ENCODE assay signal across 8 cellular contexts in genomic region chr14:25048170-25049126, GRCh38. TPM values are rescaled to one million over a fixed set of nuclear protein-coding genes. Genes with fewer than 3 reads are reported as not detected.
A peak's percentile ranks its signal among the peaks of the same experiment; 100 is the strongest.
DNase-seq lines count a peak whose midpoint lies in the region; ATAC-seq and TF ChIP-seq lines count a peak whose summit lies in the region.

No MANE protein-coding gene starts in this region.

- H3K4me3 ChIP-seq in Caco-2 (ENCODE audit: low read depth, low read length) (peak overlapping the region; percentile 87), left ventricle myocardium inferior (peak overlapping the region; percentile 83), parathyroid adenoma (ENCODE audit: low read depth, low read length) (peak overlapping the region; percentile 66)

- no peaks in the 10 kb centered on the region for H3K79me2 ChIP-seq in parathyroid adenoma

- H3K9me3 ChIP-seq in Caco-2, result no peaks in the 10 kb centered on the region
- no peaks in the 10 kb centered on the region for H3K9me3 ChIP-seq in left ventricle myocardium inferior (replicated peaks)
- no peaks in the 10 kb centered on the region for H3K9me3 ChIP-seq in parathyroid adenoma (ENCODE audit: control insufficient read depth, low read length)

- H3K27ac ChIP-seq in left ventricle myocardium inferior (replicated peaks) (peak overlapping the region; percentile 96), parathyroid adenoma (peak overlapping the region; percentile 12)

- peak overlapping the region; percentile 68 for H2AFZ ChIP-seq in parathyroid adenoma

- intact Hi-C loops in Caco-2 (cut with micrococcal nuclease; ENCODE audit: unreplicated experiment) (no loop called here), left ventricle myocardium inferior (cut with micrococcal nuclease) (loop anchor here (10.0 kb wide), 2 partner anchors 86 to 314 kb away; no protein-coding TSS in a partner anchor)

- DNase-seq in Caco-2, result no peak
- DNase-seq in left ventricle myocardium inferior, result peak; percentile 45
- no peak for DNase-seq in NCI-H748 (lab: John Stamatoyannopoulos, UW; ENCODE audit: unreplicated experiment)
- DNase-seq in activated T-cell treated with anti-CD3 and anti-CD28 coated beads, Interleukin-2, amount 50 U/mL, for 1 hour, result no peak

- H3K4me2 ChIP-seq in parathyroid adenoma (ENCODE audit: low read length), result peak overlapping the region; percentile 90

- no peak for TF ChIP-seq CTCF in Caco-2 (IDR thresholded peaks at IDR 0.05; ENCODE audit: insufficient read depth in 1 of 2, low read depth in 1 of 2, low read length in 1 of 2, severe bottlenecking in 1 of 2, unreplicated experiment in 1 of 2)
- TF ChIP-seq CTCF in left ventricle myocardium inferior (IDR thresholded peaks at IDR 0.05; ENCODE audit: borderline replicate concordance), result no peak
- no peak for TF ChIP-seq CTCF in parathyroid adenoma (IDR thresholded peaks at IDR 0.05)

- H3K36me3 Mint-ChIP-seq in Caco-2 (ENCODE audit: insufficient read depth, unreplicated experiment), result no peaks in the 10 kb centered on the region
- H3K36me3 Mint-ChIP-seq in activated T-helper 17 cell treated with anti-CD3 and anti-CD28 coated beads, Interleukin-2, amount 50 U/mL, for 72 hours (ENCODE audit: low read depth), result no peaks in the 10 kb centered on the region

- H3K27me3 Mint-ChIP-seq in Caco-2 (ENCODE audit: insufficient read depth, unreplicated experiment), result no peaks in the 10 kb centered on the region
- H3K27me3 Mint-ChIP-seq in activated T-helper 17 cell treated with anti-CD3 and anti-CD28 coated beads, Interleukin-2, amount 50 U/mL, for 72 hours, result peaks cover 53% of the 10 kb centered on the region

- POLR2A ChIA-PET in Caco-2 (lab: Charles Lee), result no interaction called here

- H3K27ac Mint-ChIP-seq in Caco-2 (ENCODE audit: unreplicated experiment), result peak overlapping the region; percentile 39
- H3K27ac Mint-ChIP-seq in activated T-helper 17 cell treated with anti-CD3 and anti-CD28 coated beads, Interleukin-2, amount 50 U/mL, for 72 hours, result no peak overlapping the region

- H3K4me1 ChIP-seq in Caco-2 (peaks cover 10% of the 10 kb centered on the region; the same call in 1 of the 2 replicates), left ventricle myocardium inferior (peaks cover 77% of the 10 kb centered on the region), parathyroid adenoma (peaks cover 13% of the 10 kb centered on the region)

- ATAC-seq in activated T-helper 17 cell treated with anti-CD3 and anti-CD28 coated beads, Interleukin-2, amount 50 U/mL, for 72 hours (replicated peaks), result no peak
- ATAC-seq in HG02678 (IDR thresholded peaks at IDR 0.05; ENCODE audit: unreplicated experiment) (no peak), GM21825 (IDR thresholded peaks at IDR 0.05; ENCODE audit: unreplicated experiment) (no peak)

- CTCF ChIA-PET in Caco-2 (lab: Charles Lee), result interaction anchor here (1.6 kb wide), 1 partner anchor 84 kb away, joined by 6 read pairs; no protein-coding TSS in a partner anchor

- H3K4me1 Mint-ChIP-seq in Caco-2 (ENCODE audit: low read depth, unreplicated experiment), result peaks cover 14% of the 10 kb centered on the region
- H3K4me1 Mint-ChIP-seq in activated T-helper 17 cell treated with anti-CD3 and anti-CD28 coated beads, Interleukin-2, amount 50 U/mL, for 72 hours, result no peaks in the 10 kb centered on the region

- no peak overlapping the region for H3K9ac ChIP-seq in parathyroid adenoma

- no peaks in the 10 kb centered on the region for H3K9me3 Mint-ChIP-seq in Caco-2 (ENCODE audit: unreplicated experiment)
- no peaks in the 10 kb centered on the region for H3K9me3 Mint-ChIP-seq in activated T-helper 17 cell treated with anti-CD3 and anti-CD28 coated beads, Interleukin-2, amount 50 U/mL, for 72 hours

- H3K36me3 ChIP-seq in Caco-2 (ENCODE audit: control insufficient read depth, insufficient read depth, low read length) (no peaks in the 10 kb centered on the region), left ventricle myocardium inferior (no peaks in the 10 kb centered on the region), parathyroid adenoma (ENCODE audit: control insufficient read depth, insufficient read depth, low read length) (no peaks in the 10 kb centered on the region)

- peak overlapping the region; percentile 84 for H3K4me3 Mint-ChIP-seq in Caco-2 (ENCODE audit: unreplicated experiment)
- peak overlapping the region; percentile 40 for H3K4me3 Mint-ChIP-seq in activated T-helper 17 cell treated with anti-CD3 and anti-CD28 coated beads, Interleukin-2, amount 50 U/mL, for 72 hours

- BruUV-seq in Caco-2 (replicated peaks; lab: Mats Ljungman, UMichigan), result no TSS peak

- no peaks in the 10 kb centered on the region for H3K27me3 ChIP-seq in Caco-2 (replicated peaks; ENCODE audit: control insufficient read depth, insufficient read depth, low read length)
- H3K27me3 ChIP-seq in left ventricle myocardium inferior (ENCODE audit: low read depth), result no peaks in the 10 kb centered on the region
- H3K27me3 ChIP-seq in parathyroid adenoma (ENCODE audit: control insufficient read depth, insufficient read depth, low read length), result no peaks in the 10 kb centered on the region

RNA-seq across cellular contexts. Expression of gene STXBP6, which starts 1.5 kb away (rescaled TPM):
- total RNA-seq in Caco-2 (2022), result 32.2 and 35.7 TPM in 2 replicates
- total RNA-seq in activated T-helper 17 cell treated with anti-CD3 and anti-CD28 coated beads, Interleukin-2, amount 50 U/mL, for 72 hours, result not detected
- 21.7 TPM for total RNA-seq in left ventricle myocardium inferior

Comparison
In these comparisons a context has a peak if more than half of its experiments do, and no peak if none do; other contexts are left out.
1. RNA of gene STXBP6, which starts 1.5 kb away (total RNA-seq): 32.2 to 35.7 TPM in Caco-2 and 21.7 TPM in left ventricle myocardium inferior (single experiment); not detected in activated T-helper 17 cell treated with anti-CD3 and anti-CD28 coated beads, Interleukin-2, amount 50 U/mL, for 72 hours; every median in the first group is over 10 times any median in the second.
2. Peak in every context shown above with its lines, with median percentiles within 50 percentile points of each other: H3K4me3 ChIP-seq.